In genomic region chr1:208201241-208201640, GRCh38 we compare ENCODE assay signal across 9 cellular contexts. TPM values are rescaled to one million over a fixed set of nuclear protein-coding genes. Genes with fewer than 3 reads are reported as not detected.
DNase-seq lines count a peak whose midpoint lies in the region; ATAC-seq, FAIRE-seq and TF ChIP-seq lines count a peak whose summit lies in the region.
"Had no signal": no experiment of that assay in that cellular context is flagged by ENCODE, and none has a peak within 500 bp of the region (broad histone marks: within the 10 kb centered on the region; RNA-seq: fewer than 3 reads in every experiment).

No MANE protein-coding gene starts in this region.

- no peak overlapping the region for H3K9ac ChIP-seq in IMR-90 (ENCODE audit: low read depth, low read length)

- dilution Hi-C loops in IMR-90 (cut with HindIII; ENCODE audit: low sequenced_read_pairs, unreplicated experiment): no loop called here

- peak overlapping the region; percentile 89 for H4K91ac ChIP-seq in IMR-90 (ENCODE audit: insufficient read depth, low read depth, low read length)

- peak; percentile 91 for DNase-seq in IMR-90
- peak; percentile 94 to 95 for DNase-seq in cardiac fibroblast (ENCODE audit: low read depth in 2 of 2)
- DNase-seq in left colon: peak; percentile 73 to 85
- DNase-seq in upper lobe of left lung: peak in 1 of 2 donors; percentile 37
- DNase-seq in SKM-1 treated with dmso at 0.1 percent for 144 hours (lab: John Stamatoyannopoulos, UW; ENCODE audit: unreplicated experiment): no peak
- no peak for DNase-seq in GM19239 (ENCODE audit: insufficient read length, low spot score)
- DNase-seq: NCI-H2081 treated with DMSO at 0.1 percent for 48 hours had no signal

- H3K4me1 ChIP-seq in IMR-90 (ENCODE audit: control insufficient read depth, insufficient read depth, low read length): peaks cover 14% of the 10 kb centered on the region
- H3K4me1 ChIP-seq in upper lobe of left lung: peaks cover 50 to 63% (median 55%) of the 10 kb centered on the region in 4 donors

- no peak overlapping the region for H3K4me3 ChIP-seq in IMR-90 (ENCODE audit: insufficient read depth, low read depth, low read length)
- no peak overlapping the region for H3K4me3 ChIP-seq in cardiac fibroblast (replicated peaks in 1 of 2; ENCODE audit: low read depth in 2 of 2, low read length in 2 of 2)
- H3K4me3 ChIP-seq in upper lobe of left lung: no peak overlapping the region

- H3K18ac ChIP-seq in IMR-90 (ENCODE audit: low read depth, low read length): peak overlapping the region; percentile 27; the same call in 1 of the 2 replicates

- no peak for TF ChIP-seq RAD21 in IMR-90 (IDR thresholded peaks at IDR 0.05; ENCODE audit: low read length)

- H3K14ac ChIP-seq in IMR-90 (replicated peaks; ENCODE audit: low read depth, low read length): peak overlapping the region; percentile 22; the same call in 1 of the 2 replicates

- TF ChIP-seq POLR2A in IMR-90 (IDR thresholded peaks at IDR 0.05; ENCODE audit: low read depth, low read length): no peak
- TF ChIP-seq POLR2A in upper lobe of left lung (IDR thresholded peaks at IDR 0.05): no peak

- H3K9me3 ChIP-seq in IMR-90 (ENCODE audit: control insufficient read depth, insufficient read depth, low read length) (no peaks in the 10 kb centered on the region), upper lobe of left lung (no peaks in the 10 kb centered on the region)
- H3K9me3 ChIP-seq: neutrophil had no signal

- BruUV-seq in IMR-90 (replicated peaks; lab: Mats Ljungman, UMichigan): no TSS peak

- peak overlapping the region; percentile 62; the same call in 1 of the 2 replicates for H3K56ac ChIP-seq in IMR-90 (ENCODE audit: extremely low read depth, insufficient read depth, low read length)

- TF ChIP-seq EP300 in upper lobe of left lung (IDR thresholded peaks at IDR 0.05): peak in 1 of 4 donors; percentile 49

- peak overlapping the region; percentile 58; the same call in 1 of the 2 replicates for H3K23ac ChIP-seq in IMR-90 (ENCODE audit: low read depth, low read length)

- ATAC-seq in IMR-90 (ENCODE audit: low read depth) (peak; percentile 79), left colon (peak; percentile 62), upper lobe of left lung (ENCODE audit: low FRiP score in 2 of 2) (peak; percentile 16 to 80), GM21360 (IDR thresholded peaks at IDR 0.05; ENCODE audit: unreplicated experiment) (no peak)

- no CpG with 5 or more reads among the region's 4 CpGs for WGBS in IMR-90 (ENCODE audit: extremely low coverage in 2 of 2, insufficient read length in 1 of 2), 2 experiments
- WGBS in upper lobe of left lung, 2 donors: 33 to 47% methylated on average over 4 of the region's 4 CpGs

- peak overlapping the region; percentile 41 for H2BK5ac ChIP-seq in IMR-90 (ENCODE audit: low read depth, low read length, poor library complexity, severe bottlenecking)

- H2BK120ac ChIP-seq in IMR-90 (ENCODE audit: low read depth, low read length): peak overlapping the region; percentile 54

- TF ChIP-seq CTCF in IMR-90 (conservative IDR thresholded peaks at IDR 0.05; ENCODE audit: low read depth, low read length) (no peak), cardiac fibroblast (IDR thresholded peaks at IDR 0.05; ENCODE audit: low read depth, low read length) (no peak), upper lobe of left lung (IDR thresholded peaks at IDR 0.05) (no peak)

- H4K8ac ChIP-seq in IMR-90 (ENCODE audit: low read depth in 2 of 2, low read length in 2 of 2): peak overlapping the region in 1 of 2 experiments; percentile 62; a peak in 2 of 4 replicates

- POLR2A ChIA-PET in IMR-90 (lab: Charles Lee; ENCODE audit: unreplicated experiment): no interaction called here

- H3K27ac ChIP-seq in IMR-90 (ENCODE audit: insufficient read depth, low read length): 0 out of 2 replicates have a peak overlapping the region, but pooled peaks have one; percentile 26
- H3K27ac ChIP-seq in upper lobe of left lung: peak overlapping the region; percentile 37 to 85 (median 56)
- H3K27ac ChIP-seq: neutrophil had no signal

- peak overlapping the region; percentile 81; the same call in 2 of the 3 replicates for H2BK15ac ChIP-seq in IMR-90 (ENCODE audit: low read depth, low read length)

- intact Hi-C loops in IMR-90 (cut with micrococcal nuclease): no loop called here
- intact Hi-C loops in left colon (cut with DNase I, micrococcal nuclease): no loop called here

- no peaks in the 10 kb centered on the region for H4K20me1 ChIP-seq in IMR-90 (ENCODE audit: insufficient read depth, low read length)

- no peak for FAIRE-seq in GM19239 (lab: Jason Lieb, UNC)

- no peak overlapping the region for H4K5ac ChIP-seq in IMR-90 (ENCODE audit: low read depth, low read length)

- no peaks in the 10 kb centered on the region for H3K36me3 ChIP-seq in IMR-90 (ENCODE audit: control insufficient read depth, insufficient read depth, low read length)
- H3K36me3 ChIP-seq in upper lobe of left lung: peaks cover 0 to 22% (median 8%) of the 10 kb centered on the region in 4 donors
- H3K36me3 ChIP-seq: neutrophil had no signal

- peak overlapping the region; percentile 91 for H2AK5ac ChIP-seq in IMR-90 (ENCODE audit: low read depth, low read length)

- peak overlapping the region; percentile 84 for H2BK20ac ChIP-seq in IMR-90 (ENCODE audit: low read depth, low read length)

- H3K4ac ChIP-seq in IMR-90 (ENCODE audit: low read depth, low read length): peak overlapping the region; percentile 83

- H2AK9ac ChIP-seq in IMR-90 (replicated peaks; ENCODE audit: low read depth, low read length, poor library complexity): peak overlapping the region; percentile 87

- peak overlapping the region; percentile 18 for H2AFZ ChIP-seq in IMR-90 (replicated peaks; ENCODE audit: low read length, poor library complexity)

- no peaks in the 10 kb centered on the region for H3K27me3 ChIP-seq in IMR-90 (ENCODE audit: control insufficient read depth, insufficient read depth, low read length)
- H3K27me3 ChIP-seq in upper lobe of left lung: no peaks in the 10 kb centered on the region

- peak overlapping the region; percentile 25 for H3K4me2 ChIP-seq in IMR-90 (ENCODE audit: low read depth, low read length)

- H3K9me1 ChIP-seq in IMR-90 (ENCODE audit: insufficient read depth, low read length): peaks cover 30% of the 10 kb centered on the region

- H3K79me1 ChIP-seq in IMR-90 (ENCODE audit: low read depth in 1 of 2, low read length in 2 of 2): peaks cover 0 to 43% of the 10 kb centered on the region in 2 experiments

- in situ Hi-C loops in IMR-90 (cut with MboI; ENCODE audit: low sequenced_read_pairs): no loop called here

- CTCF ChIA-PET in IMR-90 (lab: Yijun Ruan, JAX): interaction anchor here (0.6 kb wide), 1 partner anchor 22 kb away, joined by 3 read pairs; no protein-coding TSS in a partner anchor

TF ChIP-seq in IMR-90, 13 proteins besides CTCF, POLR2A, EP300 and RAD21:
- 0 out of 2 replicates have a peak, but pooled peaks have one; percentile 7 for TF ChIP-seq NFE2L2 (IDR thresholded peaks at IDR 0.05; ENCODE audit: low read depth, low read length)
- TF ChIP-seq CHD1 (IDR thresholded peaks at IDR 0.05; ENCODE audit: low read depth, low read length): no peak
- TF ChIP-seq CEBPB (IDR thresholded peaks at IDR 0.05; ENCODE audit: low read depth, low read length): no peak
- peak; percentile 65 for TF ChIP-seq MAZ (IDR thresholded peaks at IDR 0.05; ENCODE audit: borderline replicate concordance, low read depth, low read length)
- TF ChIP-seq, protein P1, sequence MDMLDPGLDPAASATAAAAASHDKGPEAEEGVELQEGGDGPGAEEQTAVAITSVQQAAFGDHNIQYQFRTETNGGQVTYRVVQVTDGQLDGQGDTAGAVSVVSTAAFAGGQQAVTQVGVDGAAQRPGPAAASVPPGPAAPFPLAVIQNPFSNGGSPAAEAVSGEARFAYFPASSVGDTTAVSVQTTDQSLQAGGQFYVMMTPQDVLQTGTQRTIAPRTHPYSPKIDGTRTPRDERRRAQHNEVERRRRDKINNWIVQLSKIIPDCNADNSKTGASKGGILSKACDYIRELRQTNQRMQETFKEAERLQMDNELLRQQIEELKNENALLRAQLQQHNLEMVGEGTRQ (IDR thresholded peaks at IDR 0.05; ENCODE audit: low read depth, low read length): no peak
- no peak for TF ChIP-seq RCOR1 (IDR thresholded peaks at IDR 0.05; ENCODE audit: insufficient replicate concordance, low read length)
- TF ChIP-seq FOS (IDR thresholded peaks at IDR 0.05; ENCODE audit: low read depth, low read length): peak; percentile 72
- no peak for TF ChIP-seq MAFK (IDR thresholded peaks at IDR 0.05; ENCODE audit: low read depth, low read length)
- TF ChIP-seq RFX5 (IDR thresholded peaks at IDR 0.05; ENCODE audit: low read depth, low read length): no peak
- no peak for TF ChIP-seq BHLHE40 (IDR thresholded peaks at IDR 0.05; ENCODE audit: low read depth, low read length)
- TF ChIP-seq, protein P2, sequence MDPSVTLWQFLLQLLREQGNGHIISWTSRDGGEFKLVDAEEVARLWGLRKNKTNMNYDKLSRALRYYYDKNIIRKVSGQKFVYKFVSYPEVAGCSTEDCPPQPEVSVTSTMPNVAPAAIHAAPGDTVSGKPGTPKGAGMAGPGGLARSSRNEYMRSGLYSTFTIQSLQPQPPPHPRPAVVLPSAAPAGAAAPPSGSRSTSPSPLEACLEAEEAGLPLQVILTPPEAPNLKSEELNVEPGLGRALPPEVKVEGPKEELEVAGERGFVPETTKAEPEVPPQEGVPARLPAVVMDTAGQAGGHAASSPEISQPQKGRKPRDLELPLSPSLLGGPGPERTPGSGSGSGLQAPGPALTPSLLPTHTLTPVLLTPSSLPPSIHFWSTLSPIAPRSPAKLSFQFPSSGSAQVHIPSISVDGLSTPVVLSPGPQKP (IDR thresholded peaks at IDR 0.05; ENCODE audit: borderline replicate concordance, low read depth, low read length): no peak
- TF ChIP-seq MXI1 (IDR thresholded peaks at IDR 0.05; ENCODE audit: borderline replicate concordance, low read depth, low read length): no peak
- TF ChIP-seq SMC3 (IDR thresholded peaks at IDR 0.05; ENCODE audit: low read depth, low read length): no peak

RNA-seq across cellular contexts. Expression of gene PLXNA2, which starts 42.9 kb away (rescaled TPM):
- total RNA-seq in IMR-90 (2012; rRNA removed): 0.56 and 0.72 TPM in 2 replicates
- 1.1 and 1.2 TPM in 2 replicates for polyA plus RNA-seq in IMR-90 (2012; rRNA removed)
- polyA plus RNA-seq in IMR-90 (2012; cell fraction: cytosol; rRNA removed): 0.45 and 0.59 TPM in 2 replicates
- polyA plus RNA-seq in IMR-90 (2012; cell fraction: nucleus; rRNA removed; ENCODE audit: low replicate concordance): 3.2 and 3.3 TPM in 2 replicates
- total RNA-seq in left colon: 100 to 1,000 TPM in 1 of 2 donors, 10 to 100 TPM in 1; 89.3 to 103 TPM
- total RNA-seq in upper lobe of left lung: 100 to 1,000 TPM in 3 of 6 donors, 10 to 100 TPM in 3; 77.5 to 150 (median 101) TPM

Comparison
In these comparisons a context has a peak if more than half of its experiments do, and no peak if none do; other contexts are left out.
1. DNase-seq: peak in IMR-90 (single experiment), cardiac fibroblast (2 of 2) and left colon (2 of 2); none in SKM-1 treated with dmso at 0.1 percent for 144 hours (single experiment) and GM19239 (single experiment).
2. RNA of gene PLXNA2, which starts 42.9 kb away (total RNA-seq): 89.3 to 103 TPM in left colon and 77.5 to 150 TPM in upper lobe of left lung; 0.56 to 0.72 TPM in IMR-90; every median in the first group is over 10 times any median in the second.